8 cellular contexts compared by ENCODE assay signal in genomic region chrX:24646745-24647182, GRCh38. TPM values are rescaled to one million over a fixed set of nuclear protein-coding genes. Genes with fewer than 3 reads are reported as not detected.
DNase-seq lines count a peak whose midpoint lies in the region; ATAC-seq, FAIRE-seq and TF ChIP-seq lines count a peak whose summit lies in the region.

No MANE protein-coding gene starts in this region.

- H3K79me2 ChIP-seq in keratinocyte (ENCODE audit: control insufficient read depth, insufficient read depth, low read length) = no peaks in the 10 kb centered on the region

- peak; percentile 1 for DNase-seq in DMS153 (lab: John Stamatoyannopoulos, UW)
- DNase-seq in DMS153 treated with DMSO at 0.1 percent for 48 hours (lab: John Stamatoyannopoulos, UW; ENCODE audit: unreplicated experiment) = no peak
- peak; percentile 62 for DNase-seq in NCI-H1092 (lab: John Stamatoyannopoulos, UW)
- DNase-seq in astrocyte of the hippocampus (ENCODE audit: low read depth, low spot score) = peak; percentile 32
- DNase-seq in keratinocyte (ENCODE audit: low read depth, low spot score) = no peak
- DNase-seq in GM13977 (ENCODE audit: low spot score) = no peak

- no peak for TF ChIP-seq CTCF in keratinocyte (optimal IDR thresholded peaks at IDR 0.05 in 1 of 3, IDR thresholded peaks at IDR 0.05 in 1 of 3, conservative IDR thresholded peaks at IDR 0.05 in 1 of 3; ENCODE audit: extremely low read depth in 1 of 3, insufficient read depth in 2 of 3, low read length in 3 of 3)
- no peak for TF ChIP-seq CTCF in GM13977 (IDR thresholded peaks at IDR 0.05; ENCODE audit: extremely low read depth, insufficient read depth, missing control alignments)

- H3K4me2 ChIP-seq in keratinocyte (ENCODE audit: control insufficient read depth, extremely low read depth, insufficient read depth, low read depth, low read length) = peak overlapping the region; percentile 26

- in situ Hi-C loops in GM13977 (cut with MboI; ENCODE audit: low pct_unique_long_range_greater_than_20kb, low sequenced_read_pairs, unreplicated experiment) = no loop called here

- dilution Hi-C loops in keratinocyte (cut with MboI; ENCODE audit: extremely low pct_ligation_motif_present, low sequenced_read_pairs) = no loop called here

- H3K9me3 ChIP-seq in keratinocyte (ENCODE audit: control insufficient read depth, low read depth, low read length) (no peaks in the 10 kb centered on the region), thymus (ENCODE audit: control insufficient read depth) (no peaks in the 10 kb centered on the region)

- no peak overlapping the region for H3K27ac ChIP-seq in keratinocyte (ENCODE audit: control insufficient read depth, insufficient read depth, low read length)
- H3K27ac ChIP-seq in thymus (ENCODE audit: low read depth) = no peak overlapping the region

- no peak for ATAC-seq in GM21723 (IDR thresholded peaks at IDR 0.05; ENCODE audit: unreplicated experiment)

- H3K4me3 ChIP-seq in keratinocyte (ENCODE audit: control insufficient read depth in 2 of 3, extremely low read depth in 1 of 3, insufficient read depth in 2 of 3, low read depth in 1 of 3, low read length in 3 of 3) (peak overlapping the region; percentile 0 to 32 (median 11)), thymus (ENCODE audit: low read length) (peak overlapping the region; percentile 35)

- peak overlapping the region; percentile 1 for H2AFZ ChIP-seq in keratinocyte (ENCODE audit: control insufficient read depth, low read length)

- no peaks in the 10 kb centered on the region for H3K4me1 ChIP-seq in keratinocyte (ENCODE audit: control insufficient read depth, extremely low read depth, insufficient read depth, low read length)
- H3K4me1 ChIP-seq in thymus (ENCODE audit: control insufficient read depth, insufficient read depth, low read length) = no peaks in the 10 kb centered on the region

- H3K36me3 ChIP-seq in keratinocyte (ENCODE audit: control insufficient read depth in 2 of 2, extremely low read depth in 1 of 2, insufficient read depth in 2 of 2, low read length in 2 of 2) (no peaks in the 10 kb centered on the region), thymus (ENCODE audit: control insufficient read depth, insufficient read depth) (no peaks in the 10 kb centered on the region)

- no peaks in the 10 kb centered on the region for H4K20me1 ChIP-seq in keratinocyte (ENCODE audit: control insufficient read depth, extremely low read depth, insufficient read depth, low read length)

- no peak for FAIRE-seq in keratinocyte (lab: Jason Lieb, UNC)

- no peaks in the 10 kb centered on the region for H3K9me1 ChIP-seq in keratinocyte (ENCODE audit: control insufficient read depth, extremely low read depth, insufficient read depth, low read length)

- under 1% methylated on average over 13 of the region's 13 CpGs for WGBS in thymus

- H3K27me3 ChIP-seq in keratinocyte (ENCODE audit: control insufficient read depth, extremely low read depth, insufficient read depth, low read length) (no peaks in the 10 kb centered on the region), thymus (ENCODE audit: control insufficient read depth, insufficient read depth) (no peaks in the 10 kb centered on the region)

- no peak overlapping the region for H3K9ac ChIP-seq in keratinocyte (ENCODE audit: control insufficient read depth, extremely low read depth, insufficient read depth, low read length)

RNA-seq across cellular contexts. Expression of gene PCYT1B, which starts 0.4 kb away (rescaled TPM):
- polyA plus RNA-seq in keratinocyte (2.9 to 5.0 TPM (median 3.7 TPM) in 3 replicates), thymus (0.37 TPM)
- polyA plus RNA-seq in keratinocyte (2011; ENCODE audit: low read depth) = 0.64 TPM
- polyA plus RNA-seq in keratinocyte (2011; cell fraction: cytosol; rRNA removed) = 3.6 and 3.7 TPM in 2 replicates
- polyA plus RNA-seq in keratinocyte (2011; cell fraction: nucleus; rRNA removed) = 2.6 and 3.6 TPM in 2 replicates
- polyA plus RNA-seq in keratinocyte (2012; ENCODE audit: low replicate concordance) = 0.14 and 2.8 TPM in 2 replicates
- 3.6 to 7.9 TPM (median 4.6 TPM) in 3 replicates for polyA minus RNA-seq in keratinocyte
- 3.8 TPM for polyA minus RNA-seq in keratinocyte (2011; cell fraction: cytosol; rRNA and poly(A)+ RNA removed)
- 1.8 and 4.0 TPM in 2 replicates for polyA minus RNA-seq in keratinocyte (2011; cell fraction: nucleus; rRNA and poly(A)+ RNA removed)

RNA-seq across cellular contexts. Expression of gene POLA1, which starts 47.0 kb away (rescaled TPM):
- polyA plus RNA-seq in keratinocyte (1.5 to 3.9 TPM (median 2.7 TPM) in 3 replicates), thymus (3.5 TPM)
- polyA plus RNA-seq in keratinocyte (2011; ENCODE audit: low read depth) = 3.3 TPM
- 2.4 and 2.9 TPM in 2 replicates for polyA plus RNA-seq in keratinocyte (2011; cell fraction: cytosol; rRNA removed)
- polyA plus RNA-seq in keratinocyte (2011; cell fraction: nucleus; rRNA removed) = 3.5 TPM in 2 replicates
- polyA plus RNA-seq in keratinocyte (2012; ENCODE audit: low replicate concordance) = 1.7 and 6.4 TPM in 2 replicates
- 3.6 to 8.1 TPM (median 7.6 TPM) in 3 replicates for polyA minus RNA-seq in keratinocyte
- 2.9 TPM for polyA minus RNA-seq in keratinocyte (2011; cell fraction: cytosol; rRNA and poly(A)+ RNA removed)
- 3.9 and 10.5 TPM in 2 replicates for polyA minus RNA-seq in keratinocyte (2011; cell fraction: nucleus; rRNA and poly(A)+ RNA removed)

Comparison
In these comparisons a context has a peak if more than half of its experiments do, and no peak if none do; other contexts are left out.
1. DNase-seq: peak in DMS153 (single experiment), NCI-H1092 (single experiment) and astrocyte of the hippocampus (single experiment); none in DMS153 treated with DMSO at 0.1 percent for 48 hours (single experiment), keratinocyte (single experiment) and GM13977 (single experiment).